Comparison of ENCODE assay signal across 26 cellular contexts in genomic region chr1:69197816-69198215, GRCh38.
"Had no signal": no experiment of that assay in that cellular context is flagged by ENCODE, and none has a peak within 500 bp of the region (broad histone marks: within the 10 kb centered on the region; RNA-seq: fewer than 3 reads in every experiment).

No MANE protein-coding gene starts in this region.

- H3K4me2 ChIP-seq: neural progenitor cell had no signal

- ATAC-seq: natural killer cell; psoas muscle; right cardiac atrium; right lobe of liver; stimulated activated memory B cell treated with anti-CD40 and anti-IgM and Interleukin-4, amounts not matched to agents 10 μg/mL and 1 μg/mL and 100 μg/mL, for 72 hours; stimulated activated naive CD8-positive, alpha-beta T cell treated with anti-CD3 and anti-CD28 coated beads, Interleukin-15, amount 100 ng/mL, for 72 hours; stimulated activated naive CD8-positive, alpha-beta T cell treated with anti-CD3 and anti-CD28 coated beads, Interleukin-15, Interleukin-2, amounts not matched to agents 100 U/mL and 50 U/mL, for 24 hours; upper lobe of right lung had no signal

- H2AFZ ChIP-seq: neural progenitor cell, parathyroid adenoma had no signal

- H3K9me3 ChIP-seq: ovary, psoas muscle, right lobe of liver, sigmoid colon, suprapubic skin, testis, tibial artery, transverse colon, upper lobe of right lung, uterus had no signal

- DNase-seq: natural killer cell; occipital lobe; ovary; posterior cingulate gyrus; psoas muscle; right cardiac atrium; right lobe of liver; sigmoid colon; small intestine; stimulated activated CD4-positive, alpha-beta T cell treated with anti-CD3 and anti-CD28 coated beads, Interleukin-15, amount 100 ng/mL, for 24 hours; stimulated activated CD4-positive, alpha-beta T cell treated with anti-CD3 and anti-CD28 coated beads, Interleukin-2, amount 100 ng/mL, for 24 hours; stimulated activated CD4-positive, alpha-beta T cell treated with anti-CD3 and anti-CD28 coated beads, Interleukin-2, amount 100 ng/mL, for 48 hours; stimulated activated CD4-positive, alpha-beta T cell treated with anti-CD3 and anti-CD28 coated beads, Interleukin-4, amount 100 ng/mL, for 24 hours; stimulated activated naive CD4-positive, alpha-beta T cell; stimulated activated naive CD8-positive, alpha-beta T cell treated with anti-CD3 and anti-CD28 coated beads, Interleukin-15, amount 100 ng/mL, for 72 hours; stimulated activated naive CD8-positive, alpha-beta T cell treated with anti-CD3 and anti-CD28 coated beads, Interleukin-15, Interleukin-2, amounts not matched to agents 100 U/mL and 50 U/mL, for 24 hours; substantia nigra; testis; tibial artery; transverse colon; upper lobe of right lung; uterus had no signal

- H3K79me2 ChIP-seq: parathyroid adenoma had no signal

- H3K9ac ChIP-seq: neural progenitor cell, parathyroid adenoma had no signal

- H3K4me1 ChIP-seq: parathyroid adenoma, psoas muscle, right lobe of liver, suprapubic skin, testis, tibial artery, transverse colon, upper lobe of right lung, uterus had no signal

- H3K27me3 ChIP-seq: neural progenitor cell, ovary, right lobe of liver, sigmoid colon, suprapubic skin, testis, tibial artery, transverse colon, upper lobe of right lung, uterus had no signal

- FAIRE-seq: small intestine had no signal

- H3K27ac ChIP-seq: neural progenitor cell, ovary, parathyroid adenoma, psoas muscle, right lobe of liver, sigmoid colon, suprapubic skin, testis, tibial artery, transverse colon, upper lobe of right lung, uterus had no signal

- H3K36me3 ChIP-seq: neural progenitor cell, ovary, right lobe of liver, sigmoid colon, suprapubic skin, tibial artery, transverse colon, upper lobe of right lung, uterus had no signal

- H3K4me3 ChIP-seq: neural progenitor cell, ovary, psoas muscle, right lobe of liver, sigmoid colon, suprapubic skin, testis, tibial artery, transverse colon, upper lobe of right lung, uterus had no signal
